17 cellular contexts compared by ENCODE assay signal in genomic region chr9:134297581-134297980, GRCh38. TPM values are rescaled to one million over a fixed set of nuclear protein-coding genes. Genes with fewer than 3 reads are reported as not detected.
DNase-seq lines count a peak whose midpoint lies in the region; ATAC-seq, FAIRE-seq and TF ChIP-seq lines count a peak whose summit lies in the region.
"Had no signal": no experiment of that assay in that cellular context is flagged by ENCODE, and none has a peak within 500 bp of the region (broad histone marks: within the 10 kb centered on the region; RNA-seq: fewer than 3 reads in every experiment).

No MANE protein-coding gene starts in this region.

- H3K79me2 ChIP-seq in HepG2 (ENCODE audit: insufficient read depth, low read length) (no peaks in the 10 kb centered on the region), osteoblast (ENCODE audit: insufficient read depth, low read length) (no peaks in the 10 kb centered on the region)

- POLR2A ChIA-PET in HEK293 (lab: Yijun Ruan, JAX) (no interaction called here), HepG2 (lab: Yijun Ruan, JAX) (no interaction called here)

- peaks cover 11 to 59% of the 10 kb centered on the region in 2 experiments for H3K27me3 ChIP-seq in HepG2 (ENCODE audit: control insufficient read depth in 1 of 2, insufficient read depth in 2 of 2, low read length in 2 of 2)
- H3K27me3 ChIP-seq in osteoblast (ENCODE audit: insufficient read depth, low read length): peaks cover 5% of the 10 kb centered on the region
- H3K27me3 ChIP-seq: BLaER1 had no signal

- no peak for TF ChIP-seq POLR2A in HepG2 (IDR thresholded peaks at IDR 0.05; ENCODE audit: insufficient read depth in 1 of 2, low read depth in 2 of 2, low read length in 2 of 2)

- TF ChIP-seq EP300 in HepG2 (IDR thresholded peaks at IDR 0.05; ENCODE audit: low read depth in 2 of 2, low read length in 2 of 2) (no peak), HepG2 (CRISPR knock-in tag; IDR thresholded peaks at IDR 0.05; ENCODE audit: borderline replicate concordance) (no peak)

- H3K9ac ChIP-seq in HepG2 (ENCODE audit: insufficient read depth, low read depth, low read length): no peak overlapping the region
- H3K9ac ChIP-seq: BLaER1 had no signal

- no peaks in the 10 kb centered on the region for H3K36me3 ChIP-seq in HEK293 (ENCODE audit: control insufficient read depth in 2 of 2, insufficient read depth in 1 of 2, low read length in 2 of 2)
- H3K36me3 ChIP-seq in HepG2 (replicated peaks in 1 of 2; ENCODE audit: control insufficient read depth in 1 of 2, insufficient read depth in 2 of 2, low read length in 2 of 2): no peaks in the 10 kb centered on the region
- no peaks in the 10 kb centered on the region for H3K36me3 ChIP-seq in osteoblast (ENCODE audit: insufficient read depth, low read length)
- H3K36me3 ChIP-seq: BLaER1, HAP-1 had no signal

- TF ChIP-seq CTCF in HEK293 (tag by site-specific recombination; IDR thresholded peaks at IDR 0.05) (no peak), HepG2 (CRISPR knock-in tag; IDR thresholded peaks at IDR 0.05) (no peak), osteoblast (IDR thresholded peaks at IDR 0.05; ENCODE audit: extremely low read depth, low read depth, low read length) (no peak)

- in situ Hi-C loops in HepG2 (cut with HindIII; ENCODE audit: extremely low pct_ligation_motif_present, low pct_unique_long_range_greater_than_20kb): no loop called here

- H3K4me2 ChIP-seq in HepG2 (ENCODE audit: low read depth, low read length) (no peak overlapping the region), osteoblast (ENCODE audit: insufficient read depth, low read length) (no peak overlapping the region)

- no peak for ATAC-seq in left cardiac atrium
- no peak for ATAC-seq in HepG2
- ATAC-seq in HG03135 (IDR thresholded peaks at IDR 0.05; ENCODE audit: unreplicated experiment): no peak

- CTCF ChIA-PET in HEK293 (lab: Yijun Ruan, JAX) (no interaction called here), HepG2 (lab: Yijun Ruan, JAX; ENCODE audit: low intra/inter-chr PET ratio, low total read pairs) (no interaction called here)

- no peak for FAIRE-seq in HepG2 (lab: Jason Lieb, UNC)
- FAIRE-seq: H1, HTR-8/SVneo had no signal

- no peaks in the 10 kb centered on the region for H4K20me1 ChIP-seq in HepG2 (ENCODE audit: insufficient read depth, low read length)
- H4K20me1 ChIP-seq in osteoblast (ENCODE audit: insufficient read depth, low read length): no peaks in the 10 kb centered on the region
- H4K20me1 ChIP-seq: BLaER1 had no signal

- WGBS in HepG2 (ENCODE audit: low lambda C conversion rate): 72% methylated on average over 7 of the region's 9 CpGs

- intact Hi-C loops in left cardiac atrium (cut with DNase I): no loop called here
- intact Hi-C loops in HepG2 (cut with micrococcal nuclease; ENCODE audit: unreplicated experiment): no loop called here

- DNase-seq in left cardiac atrium: peak; percentile 14
- no peak for DNase-seq in HepG2 (ENCODE audit: low spot score)
- DNase-seq in osteoblast (ENCODE audit: insufficient read length, low spot score, missing footprints): peak; percentile 11
- no peak for DNase-seq in hippocampal formation (lab: John Stamatoyannopoulos, UW)
- DNase-seq in 8988T: no peak
- no peak for DNase-seq in NCI-H82 (lab: John Stamatoyannopoulos, UW)
- DNase-seq: AML-193; CD4-positive, CD25-positive, alpha-beta regulatory T cell; DMS53; GF-D8; HFFc6 had no signal

- H2AFZ ChIP-seq in HepG2 (ENCODE audit: low read length) (no peak overlapping the region), osteoblast (ENCODE audit: low read length) (no peak overlapping the region)

- TF ChIP-seq RAD21 in HepG2 (CRISPR knock-in tag; IDR thresholded peaks at IDR 0.05): no peak

- H3K27ac ChIP-seq in HEK293 (ENCODE audit: extremely low read depth, low read depth, low read length) (no peak overlapping the region), HepG2 (ENCODE audit: extremely low read length, insufficient read depth, low read length) (no peak overlapping the region), osteoblast (ENCODE audit: low read depth, low read length) (no peak overlapping the region)
- H3K27ac ChIP-seq: BLaER1 had no signal

- H3K9me3 ChIP-seq in HEK293 (ENCODE audit: control insufficient read depth, insufficient read depth, low read depth, low read length) (no peaks in the 10 kb centered on the region), HepG2 (ENCODE audit: low read length) (no peaks in the 10 kb centered on the region), osteoblast (ENCODE audit: low read depth, low read length) (no peaks in the 10 kb centered on the region)
- H3K9me3 ChIP-seq: BLaER1, HAP-1 had no signal

- H3K4me1 ChIP-seq in HEK293 (ENCODE audit: control insufficient read depth, insufficient read depth, low read length) (no peaks in the 10 kb centered on the region), HepG2 (ENCODE audit: insufficient read depth, low read length) (peaks cover 39% of the 10 kb centered on the region), osteoblast (ENCODE audit: insufficient read depth, low read length) (no peaks in the 10 kb centered on the region)
- H3K4me1 ChIP-seq: HAP-1 had no signal

- H3K4me3 ChIP-seq in HEK293 (ENCODE audit: low read depth, low read length) (no peak overlapping the region), HepG2 (replicated peaks in 1 of 3; ENCODE audit: insufficient read depth in 1 of 3, low read depth in 2 of 3, low read length in 3 of 3) (no peak overlapping the region), osteoblast (ENCODE audit: insufficient read depth, low read length) (no peak overlapping the region)
- H3K4me3 ChIP-seq: BLaER1, HAP-1 had no signal

- BruUV-seq in HepG2 (replicated peaks; lab: Mats Ljungman, UMichigan): no TSS peak

TF ChIP-seq in HEK293, 187 proteins besides CTCF, POLR2A, EP300 and RAD21 (continues in another document):
- TF ChIP-seq ZNF791 (tag by site-specific recombination; IDR thresholded peaks at IDR 0.05) (no peak), ZNF121 (tag by site-specific recombination; IDR thresholded peaks at IDR 0.05) (no peak), ZNF837 (tag by site-specific recombination; IDR thresholded peaks at IDR 0.05) (no peak), YY1 (tag by site-specific recombination; IDR thresholded peaks at IDR 0.05) (no peak), ZNF645 (tag by site-specific recombination; IDR thresholded peaks at IDR 0.05) (no peak)

TF ChIP-seq in HepG2, 621 proteins besides CTCF, POLR2A, EP300 and RAD21:
- TF ChIP-seq HNRNPL (IDR thresholded peaks at IDR 0.05; ENCODE audit: low read depth, low read length): no peak
- TF ChIP-seq GTF2F1 (IDR thresholded peaks at IDR 0.05; ENCODE audit: low read length): no peak
- TF ChIP-seq ZNF629 (CRISPR knock-in tag; conservative IDR thresholded peaks at IDR 0.05): peak; percentile 70
- no peak for TF ChIP-seq ZNF124 (CRISPR knock-in tag; IDR thresholded peaks at IDR 0.05)

RNA-seq across cellular contexts. Expression of gene RXRA, which starts 28.7 kb away (rescaled TPM):
- total RNA-seq in left cardiac atrium (10 to 100 TPM; 41.6 to 67.7 TPM), HepG2 (2016; rRNA removed; fragmentation: Illumina TruSeq; extraction: Trizol) (19.2 and 29.2 TPM in 2 replicates), osteoblast (25.3 and 26.4 TPM in 2 replicates)
- 24.1 and 24.5 TPM in 2 replicates for total RNA-seq in HepG2 (2016; cell fraction: cytosol; rRNA removed; fragmentation: Illumina TruSeq; extraction: Trizol; ENCODE audit: low read depth)
- total RNA-seq in HepG2 (2016; cell fraction: insoluble cytoplasmic fraction; rRNA removed; fragmentation: Illumina TruSeq; extraction: Trizol): 16.2 and 29.2 TPM in 2 replicates
- total RNA-seq in HepG2 (2016; cell fraction: membrane; rRNA removed; fragmentation: Illumina TruSeq; extraction: Trizol): 50.6 and 51.0 TPM in 2 replicates
- 14.5 and 14.9 TPM in 2 replicates for total RNA-seq in HepG2 (2016; cell fraction: nucleus; rRNA removed; fragmentation: Illumina TruSeq; extraction: Trizol)
- 18.9 and 23.8 TPM in 2 replicates for polyA plus RNA-seq in HepG2 (2011; rRNA removed)
- 20.3 and 28.6 TPM in 2 replicates for polyA plus RNA-seq in HepG2 (2011; cell fraction: cytosol; rRNA removed)
- 25.5 and 28.6 TPM in 2 replicates for polyA plus RNA-seq in HepG2 (2011; cell fraction: nucleus; rRNA removed)
- 42.6 and 48.4 TPM in 2 replicates for polyA plus RNA-seq in HepG2 (2012)
- 68.3 and 74.3 TPM in 2 replicates for polyA plus RNA-seq in HepG2 (2016; cell fraction: cytosol; fragmentation: Illumina TruSeq; extraction: Trizol; ENCODE audit: low read depth)
- polyA plus RNA-seq in HepG2 (2016; cell fraction: insoluble cytoplasmic fraction; fragmentation: Illumina TruSeq; extraction: Trizol; ENCODE audit: low read depth): 28.2 and 39.1 TPM in 2 replicates
- 81.0 and 95.6 TPM in 2 replicates for polyA plus RNA-seq in HepG2 (2016; cell fraction: membrane; fragmentation: Illumina TruSeq; extraction: Trizol; ENCODE audit: low read depth)
- polyA plus RNA-seq in HepG2 (2016; cell fraction: nucleus; fragmentation: Illumina TruSeq; extraction: Trizol; ENCODE audit: insufficient read depth, low read depth): 27.8 and 30.7 TPM in 2 replicates
- 26.4 and 69.1 TPM in 2 replicates for polyA minus RNA-seq in HepG2 (2011; rRNA and poly(A)+ RNA removed; ENCODE audit: low replicate concordance)
- polyA minus RNA-seq in HepG2 (2011; cell fraction: cytosol; rRNA and poly(A)+ RNA removed): 27.2 and 30.5 TPM in 2 replicates
- polyA minus RNA-seq in HepG2 (2011; cell fraction: nucleus; rRNA and poly(A)+ RNA removed): 13.6 and 15.8 TPM in 2 replicates

Comparison
In these comparisons a context has a peak if more than half of its experiments do, and no peak if none do; other contexts are left out.
1. DNase-seq: peak in left cardiac atrium (single experiment) and osteoblast (single experiment); none in HepG2 (single experiment), hippocampal formation (0 of 2), 8988T (single experiment) and NCI-H82 (single experiment).
2. Of the 63 proteins assayed by ChIP-seq in both HepG2 and HEK293: peak only in HepG2: ZNF629; only in HEK293: none; in both: none; in neither: 62.